ENCODE assay signal across 1 cellular context in genomic region chr13:40971321-40971720, GRCh38.
TF ChIP-seq lines count a peak whose summit lies in the region.

No MANE protein-coding gene starts in this region.

TF ChIP-seq in GM12878, 131 proteins besides CTCF, POLR2A, EP300 and RAD21:
- TF ChIP-seq RELB (IDR thresholded peaks at IDR 0.05; ENCODE audit: low read depth) = no peak
